Comparison of ENCODE assay signal across 9 cellular contexts in the genomic region with DNA sequence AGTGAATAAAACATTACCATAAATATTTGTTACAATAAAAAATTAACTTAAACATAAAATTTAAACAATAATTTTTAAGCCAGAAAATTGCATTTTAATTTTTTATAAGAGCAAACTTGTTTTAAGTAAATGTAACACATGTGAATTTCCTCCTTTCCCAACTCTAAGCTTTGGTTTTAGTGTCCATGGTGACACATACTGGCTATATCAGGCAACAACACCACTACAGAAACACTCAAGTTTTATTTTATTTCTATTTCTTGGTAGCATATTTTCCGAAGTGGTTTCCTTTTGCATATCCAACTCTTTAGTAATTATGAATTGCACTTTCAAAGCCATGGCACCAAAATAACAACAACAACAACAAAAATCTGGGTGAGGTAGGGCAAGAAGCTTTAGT. TPM values are rescaled to one million over a fixed set of nuclear protein-coding genes. Genes with fewer than 3 reads are reported as not detected.
DNase-seq lines count a peak whose midpoint lies in the region; ATAC-seq and TF ChIP-seq lines count a peak whose summit lies in the region.
"Had no signal": no experiment of that assay in that cellular context is flagged by ENCODE, and none has a peak within 500 bp of the region (broad histone marks: within the 10 kb centered on the region; RNA-seq: fewer than 3 reads in every experiment).

No MANE protein-coding gene starts in this region.

- no peaks in the 10 kb centered on the region for H3K36me3 ChIP-seq in WERI-Rb-1
- H3K36me3 ChIP-seq in iPS-18a (ENCODE audit: control insufficient read depth, low read depth, low read length), result no peaks in the 10 kb centered on the region

- peaks cover 9% of the 10 kb centered on the region for H3K4me1 ChIP-seq in iPS-18a (ENCODE audit: control insufficient read depth, low read depth, low read length)

- H3K9ac ChIP-seq in iPS-18a (ENCODE audit: low read length), result no peak overlapping the region

- H3K9me3 ChIP-seq in WERI-Rb-1 (ENCODE audit: severe bottlenecking) (no peaks in the 10 kb centered on the region), iPS-18a (ENCODE audit: control insufficient read depth, low read depth, low read length) (no peaks in the 10 kb centered on the region)

- H3K27me3 ChIP-seq in WERI-Rb-1 (ENCODE audit: insufficient read depth, low read depth, severe bottlenecking) (no peaks in the 10 kb centered on the region), iPS-18a (ENCODE audit: control insufficient read depth, insufficient read depth, low read length) (peaks cover 19% of the 10 kb centered on the region)

- no peak for ATAC-seq in sciatic nerve

- no peak overlapping the region for H3K27ac ChIP-seq in WERI-Rb-1
- H3K27ac ChIP-seq in iPS-18a (ENCODE audit: low read length), result no peak overlapping the region

- TF ChIP-seq CTCF in GM13977 (IDR thresholded peaks at IDR 0.05; ENCODE audit: extremely low read depth, insufficient read depth, missing control alignments), result peak; percentile 21
- TF ChIP-seq CTCF in WERI-Rb-1 (IDR thresholded peaks at IDR 0.05; ENCODE audit: low read depth, low read length), result peak; percentile 28; the same call in 1 of the 2 replicates

- intact Hi-C loops in cardiac septum (cut with DNase I), result no loop called here
- intact Hi-C loops in sciatic nerve (cut with DNase I), result no loop called here

- peak; percentile 11 for DNase-seq in AG20443 (ENCODE audit: low spot score)
- peak; percentile 9 for DNase-seq in GM13977 (ENCODE audit: low spot score)
- no peak for DNase-seq in WERI-Rb-1
- no peak for DNase-seq in amygdala (lab: John Stamatoyannopoulos, UW)
- no peak for DNase-seq in cardiac septum (ENCODE audit: low spot score)
- DNase-seq in stimulated activated CD4-positive, alpha-beta T cell treated with anti-CD3 and anti-CD28 coated beads, Interleukin-15, amount 100 ng/mL, for 24 hours, result no peak
- no peak for DNase-seq in sciatic nerve (ENCODE audit: low spot score)
- DNase-seq: activated B cell treated with CpG ODN at 0.5 μM for 24 hours had no signal

- in situ Hi-C loops in GM13977 (cut with MboI; ENCODE audit: low pct_unique_long_range_greater_than_20kb, low sequenced_read_pairs, unreplicated experiment), result no loop called here

- no peak overlapping the region for H3K4me3 ChIP-seq in WERI-Rb-1 (ENCODE audit: low read depth, low read length)
- peak overlapping the region; percentile 87 for H3K4me3 ChIP-seq in iPS-18a (ENCODE audit: low read length)

RNA-seq across cellular contexts. Expression of a gene that starts 2.2 kb away (rescaled TPM):
- total RNA-seq in cardiac septum (1.3 TPM), sciatic nerve (2.4 TPM)
- total RNA-seq: activated B cell treated with CpG ODN at 0.5 μM for 24 hours had no signal

Comparison
In these comparisons a context has a peak if more than half of its experiments do, and no peak if none do; other contexts are left out.
1. DNase-seq: peak in AG20443 (single experiment) and GM13977 (single experiment); none in WERI-Rb-1 (single experiment), amygdala (0 of 56), cardiac septum (single experiment), stimulated activated CD4-positive, alpha-beta T cell treated with anti-CD3 and anti-CD28 coated beads, Interleukin-15, amount 100 ng/mL, for 24 hours (single experiment) and sciatic nerve (single experiment).